In genomic region chr9:34179528-34180138, GRCh38 we compare ENCODE assay signal across 8 cellular contexts. TPM values are rescaled to one million over a fixed set of nuclear protein-coding genes. Genes with fewer than 3 reads are reported as not detected.
DNase-seq lines count a peak whose midpoint lies in the region; ATAC-seq and TF ChIP-seq lines count a peak whose summit lies in the region.

No MANE protein-coding gene starts in this region.

- no peaks in the 10 kb centered on the region for H3K27me3 ChIP-seq in GM06990 (replicated peaks; ENCODE audit: control insufficient read depth, insufficient read depth, low read length)
- no peaks in the 10 kb centered on the region for H3K27me3 ChIP-seq in body of pancreas
- H3K27me3 ChIP-seq in layer of hippocampus (ENCODE audit: control insufficient read depth, insufficient read depth, low read length), result no peaks in the 10 kb centered on the region

- H3K36me3 ChIP-seq in GM06990 (ENCODE audit: control insufficient read depth, insufficient read depth, low read length) (no peaks in the 10 kb centered on the region), body of pancreas (replicated peaks in 1 of 2; ENCODE audit: insufficient read depth in 1 of 2, low read depth in 2 of 2) (no peaks in the 10 kb centered on the region)

- DNase-seq in GM06990 (ENCODE audit: extremely low read depth, insufficient read length), result no peak
- peak; percentile 35 for DNase-seq in LoVo (ENCODE audit: low spot score)
- DNase-seq in body of pancreas, result peak in 2 of 4 donors; percentile 42 to 54
- DNase-seq in stromal cell of bone marrow (ENCODE audit: low read depth), result peak; percentile 61
- DNase-seq in DMS79 (lab: John Stamatoyannopoulos, UW), result no peak
- DNase-seq in NCI-H1092 treated with DMSO at 0.1 percent for 48 hours (lab: John Stamatoyannopoulos, UW), result no peak

- peak in 1 of 3 donors; percentile 5 for TF ChIP-seq POLR2A in body of pancreas (IDR thresholded peaks at IDR 0.05)

- H3K9me3 ChIP-seq in body of pancreas, result no peaks in the 10 kb centered on the region

- H3K4me1 ChIP-seq in body of pancreas, result peaks cover 10% of the 10 kb centered on the region

- 4 to 6% methylated on average over 12 of the region's 12 CpGs for WGBS in body of pancreas, 2 donors

- intact Hi-C loops in body of pancreas (cut with DNase I), result no loop called here

- TF ChIP-seq CTCF in GM06990 (IDR thresholded peaks at IDR 0.05; ENCODE audit: insufficient read depth, low read length, poor library complexity, severe bottlenecking) (no peak), body of pancreas (IDR thresholded peaks at IDR 0.05) (no peak)

- H3K4me3 ChIP-seq in GM06990 (replicated peaks; ENCODE audit: low read depth, low read length) (peak overlapping the region; percentile 98), body of pancreas (peak overlapping the region; percentile 58 to 65)

- H3K27ac ChIP-seq in body of pancreas (peak overlapping the region; percentile 90 to 99 (median 96)), layer of hippocampus (ENCODE audit: low read depth, low read length) (peak overlapping the region; percentile 94)

- peak; percentile 20 for ATAC-seq in body of pancreas
- ATAC-seq in HG03442 (IDR thresholded peaks at IDR 0.05; ENCODE audit: unreplicated experiment), result no peak

RNA-seq across cellular contexts. Expression of gene UBAP1, which starts 0.8 kb away (rescaled TPM):
- total RNA-seq in body of pancreas, result 10 to 100 TPM; 18.9 to 19.1 TPM

RNA-seq across cellular contexts. Expression of gene DCAF12, which starts 53.1 kb away (rescaled TPM):
- 10 to 100 TPM; 14.3 to 19.1 TPM for total RNA-seq in body of pancreas

Comparison
In these comparisons a context has a peak if more than half of its experiments do, and no peak if none do; other contexts are left out.
1. DNase-seq: peak in LoVo (single experiment) and stromal cell of bone marrow (single experiment); none in GM06990 (single experiment), DMS79 (single experiment) and NCI-H1092 treated with DMSO at 0.1 percent for 48 hours (single experiment).